Comparison of ENCODE assay signal across 8 cellular contexts in genomic region chr17:79839363-79840203, GRCh38. TPM values are rescaled to one million over a fixed set of nuclear protein-coding genes. Genes with fewer than 3 reads are reported as not detected.
DNase-seq lines count a peak whose midpoint lies in the region; ATAC-seq and TF ChIP-seq lines count a peak whose summit lies in the region.

Gene CBX4 (minus strand): TSS chr17:79839440. CDS start chr17:79839251, 189 bp downstream.

- peaks cover 29% of the 10 kb centered on the region for H3K27me3 Mint-ChIP-seq in activated CD4-positive, alpha-beta T cell treated with anti-CD3 and anti-CD28 coated beads for 36 hours

- CTCF ChIA-PET in activated CD4-positive, alpha-beta T cell treated with anti-CD3 and anti-CD28 coated beads for 36 hours (lab: Charles Lee) = interaction anchor here (0.7 to 2.5 kb wide), 10 partner anchors 11 to 152 kb away, joined by 3 to 14 read pairs (median 3); partner anchors contain the start of gene CBX8

- H3K4me3 Mint-ChIP-seq in activated CD4-positive, alpha-beta T cell treated with anti-CD3 and anti-CD28 coated beads for 36 hours = peak within 1 kb of the TSS; percentile 92

- H3K27ac Mint-ChIP-seq in activated CD4-positive, alpha-beta T cell treated with anti-CD3 and anti-CD28 coated beads for 36 hours = peak within 1 kb of the TSS; percentile 82

- H3K4me3 ChIP-seq in choroid plexus epithelial cell (ENCODE audit: low read depth, low read length) = peak within 1 kb of the TSS; percentile 78

- peak; percentile 40 for TF ChIP-seq CTCF in choroid plexus epithelial cell (conservative IDR thresholded peaks at IDR 0.05; ENCODE audit: low read depth, low read length)

- H3K9me3 Mint-ChIP-seq in activated CD4-positive, alpha-beta T cell treated with anti-CD3 and anti-CD28 coated beads for 36 hours (ENCODE audit: low read depth) = no peaks in the 10 kb centered on the region

- in situ Hi-C loops in GM18951 (cut with MboI; ENCODE audit: low sequenced_read_pairs, unreplicated experiment) = no loop called here

- H3K36me3 Mint-ChIP-seq in activated CD4-positive, alpha-beta T cell treated with anti-CD3 and anti-CD28 coated beads for 36 hours (ENCODE audit: low read depth) = peaks cover 10% of the 10 kb centered on the region

- DNase-seq in AG08395 (ENCODE audit: low spot score) (peak; percentile 97), NCI-H510A (lab: John Stamatoyannopoulos, UW) (peak; percentile 95), choroid plexus epithelial cell (ENCODE audit: low read depth) (peak; percentile 93), left colon (peak; percentile 96)
- peak; percentile 96 for DNase-seq in activated CD4-positive, alpha-beta T cell treated with anti-CD3 and anti-CD28 coated beads for 36 hours
- DNase-seq in stimulated activated CD4-positive, alpha-beta T cell treated with anti-CD3 and anti-CD28 coated beads, Interleukin-1b, Interleukin-23, amount 100 ng/mL, for 4 hours (ENCODE audit: low read depth in 2 of 2) = peak; percentile 81 to 91

- intact Hi-C loops in activated CD4-positive, alpha-beta T cell treated with anti-CD3 and anti-CD28 coated beads for 36 hours (cut with DNase I, micrococcal nuclease) = loop anchor here (1.0 to 10.0 kb wide), 10 partner anchors 29 to 423 kb away; partner anchors contain the start of genes CBX8 (in 2 of the 2), CCDC40 (in 1 of the 2) and RNF213 (in 1 of the 2)
- intact Hi-C loops in left colon (cut with DNase I, micrococcal nuclease) = loop anchor here (5.0 kb wide), 2 partner anchors 32 to 37 kb away; no protein-coding TSS in a partner anchor

- POLR2A ChIA-PET in activated CD4-positive, alpha-beta T cell treated with anti-CD3 and anti-CD28 coated beads for 36 hours (lab: Charles Lee) = interaction anchor here (0.6 to 2.2 kb wide), 7 partner anchors 27 to 157 kb away, joined by 3 to 8 read pairs (median 6); partner anchors contain the start of gene CBX8

- ATAC-seq in HG03432 (IDR thresholded peaks at IDR 0.05; ENCODE audit: unreplicated experiment) (peak; percentile 62), left colon (peak; percentile 70)
- peak; percentile 80 for ATAC-seq in activated CD4-positive, alpha-beta T cell treated with anti-CD3 and anti-CD28 coated beads for 36 hours

- H3K4me1 Mint-ChIP-seq in activated CD4-positive, alpha-beta T cell treated with anti-CD3 and anti-CD28 coated beads for 36 hours = peaks cover 49% of the 10 kb centered on the region

- TF ChIP-seq POLR2A in GM18951 (IDR thresholded peaks at IDR 0.05; ENCODE audit: extremely low read depth, insufficient read depth, insufficient read length) = peak; percentile 96

RNA-seq across cellular contexts. Expression of gene CBX4, which starts in this region (rescaled TPM):
- total RNA-seq in activated CD4-positive, alpha-beta T cell treated with anti-CD3 and anti-CD28 coated beads for 36 hours = 10 to 100 TPM; 14.9 to 18.5 TPM
- 10 to 100 TPM; 12.1 to 14.5 TPM for total RNA-seq in left colon

Comparison
In these comparisons a context has a peak if more than half of its experiments do, and no peak if none do; other contexts are left out.
1. Peak in every context shown above with its lines: DNase-seq, ATAC-seq and H3K4me3 ChIP-seq.